ENCODE assay signal across 17 cellular contexts in genomic region chr1:170864784-170865538, GRCh38.
DNase-seq lines count a peak whose midpoint lies in the region; ATAC-seq, FAIRE-seq and TF ChIP-seq lines count a peak whose summit lies in the region.
"Had no signal": no experiment of that assay in that cellular context is flagged by ENCODE, and none has a peak within 500 bp of the region (broad histone marks: within the 10 kb centered on the region; RNA-seq: fewer than 3 reads in every experiment).

No MANE protein-coding gene starts in this region.

- H3K4me2 ChIP-seq in neural cell (ENCODE audit: low read length), result no peak overlapping the region

- H3K4me3 ChIP-seq in ascending aorta (no peak overlapping the region), neural cell (ENCODE audit: low read length) (no peak overlapping the region), suprapubic skin (no peak overlapping the region)
- H3K4me3 ChIP-seq: cardiac muscle cell, K562 had no signal

- peak overlapping the region; percentile 2 to 38 for H3K27ac ChIP-seq in ascending aorta
- H3K27ac ChIP-seq in neural cell (ENCODE audit: low read length), result no peak overlapping the region
- no peak overlapping the region for H3K27ac ChIP-seq in suprapubic skin
- H3K27ac ChIP-seq: cardiac muscle cell had no signal

- H3K9me3 ChIP-seq in ascending aorta (no peaks in the 10 kb centered on the region), neural cell (ENCODE audit: low read length) (no peaks in the 10 kb centered on the region), suprapubic skin (no peaks in the 10 kb centered on the region)

- peak; percentile 63 for FAIRE-seq in D721Med (lab: Jason Lieb, UNC)
- FAIRE-seq: GM18507, K562 had no signal

- TF ChIP-seq RAD21 in neural cell (conservative IDR thresholded peaks at IDR 0.05), result no peak

- TF ChIP-seq EP300 in neural cell (conservative IDR thresholded peaks at IDR 0.05; ENCODE audit: poor library complexity, severe bottlenecking) (peak; percentile 85), suprapubic skin (IDR thresholded peaks at IDR 0.05) (no peak)

- H3F3A ChIP-seq in neural cell (ENCODE audit: insufficient read depth, low read length, poor library complexity, severe bottlenecking), result no peaks in the 10 kb centered on the region

- WGBS in suprapubic skin, result 67% methylated on average over 2 of the region's 2 CpGs

- TF ChIP-seq CTCF in D721Med (IDR thresholded peaks at IDR 0.05; ENCODE audit: insufficient read depth, missing control alignments) (no peak), ascending aorta (IDR thresholded peaks at IDR 0.05) (no peak), neural cell (IDR thresholded peaks at IDR 0.05; ENCODE audit: poor library complexity, severe bottlenecking) (no peak), suprapubic skin (IDR thresholded peaks at IDR 0.05) (no peak)

- no peak for TF ChIP-seq POLR2A in suprapubic skin (IDR thresholded peaks at IDR 0.05)

- H3K4me1 ChIP-seq in ascending aorta, result peaks cover 0 to 7% of the 10 kb centered on the region in 2 donors
- H3K4me1 ChIP-seq in suprapubic skin, result no peaks in the 10 kb centered on the region

- peak; percentile 58 for ATAC-seq in GM21786 (IDR thresholded peaks at IDR 0.05; ENCODE audit: unreplicated experiment)
- ATAC-seq: activated naive CD8-positive, alpha-beta T cell treated with anti-CD3 and anti-CD28 coated beads, Interleukin-2, amount 50 U/mL, for 24 hours; K562; stimulated activated effector memory CD8-positive, alpha-beta T cell treated with anti-CD3 and anti-CD28 coated beads, Interleukin-12 subunit alpha, Interleukin-12 subunit beta, amount 100 ng/mL, for 72 hours had no signal

- H2AFZ ChIP-seq in neural cell (ENCODE audit: low read depth, low read length), result no peak overlapping the region

- H3K9ac ChIP-seq in neural cell (ENCODE audit: low read length), result no peak overlapping the region

- no peaks in the 10 kb centered on the region for H3K36me3 ChIP-seq in ascending aorta
- no peaks in the 10 kb centered on the region for H3K36me3 ChIP-seq in neural cell (ENCODE audit: insufficient read depth, low read length)
- no peaks in the 10 kb centered on the region for H3K36me3 ChIP-seq in suprapubic skin
- H3K36me3 ChIP-seq: cardiac muscle cell had no signal

- no peaks in the 10 kb centered on the region for H4K20me1 ChIP-seq in neural cell (ENCODE audit: insufficient read depth)

- H3K27me3 ChIP-seq in ascending aorta (no peaks in the 10 kb centered on the region), neural cell (ENCODE audit: insufficient read depth, low read depth, low read length) (no peaks in the 10 kb centered on the region), suprapubic skin (no peaks in the 10 kb centered on the region)
- H3K27me3 ChIP-seq: cardiac muscle cell had no signal

- DNase-seq in D721Med (ENCODE audit: insufficient read length, low spot score), result no peak
- DNase-seq in ascending aorta (ENCODE audit: low spot score in 2 of 2), result no peak
- DNase-seq in NOMO-1 (lab: John Stamatoyannopoulos, UW; ENCODE audit: unreplicated experiment in 2 of 2), result no peak
- DNase-seq in suprapubic skin (ENCODE audit: low spot score in 2 of 2), result no peak
- no peak for DNase-seq in activated CD4-positive, alpha-beta T cell treated with anti-CD3 and anti-CD28 coated beads for 48 hours
- DNase-seq in stimulated activated CD4-positive, alpha-beta T cell treated with anti-CD3 and anti-CD28 coated beads, Interleukin-2, amount 100 ng/mL, for 48 hours, result no peak
- DNase-seq: activated naive CD8-positive, alpha-beta T cell treated with anti-CD3 and anti-CD28 coated beads, Interleukin-2, amount 50 U/mL, for 24 hours; CD4-positive, alpha-beta memory T cell; effector CD8-positive, alpha-beta T cell; naive B cell; NCI-H1048 had no signal

- intact Hi-C loops in ascending aorta (cut with DNase I), result no loop called here

- no peaks in the 10 kb centered on the region for H3K9me2 ChIP-seq in neural cell (ENCODE audit: insufficient read depth, low read length)

- no peaks in the 10 kb centered on the region for H3K79me2 ChIP-seq in neural cell (replicated peaks; ENCODE audit: insufficient read depth, low read length)

TF ChIP-seq in neural cell, 6 proteins besides CTCF, POLR2A, EP300 and RAD21:
- TF ChIP-seq, protein P1, sequence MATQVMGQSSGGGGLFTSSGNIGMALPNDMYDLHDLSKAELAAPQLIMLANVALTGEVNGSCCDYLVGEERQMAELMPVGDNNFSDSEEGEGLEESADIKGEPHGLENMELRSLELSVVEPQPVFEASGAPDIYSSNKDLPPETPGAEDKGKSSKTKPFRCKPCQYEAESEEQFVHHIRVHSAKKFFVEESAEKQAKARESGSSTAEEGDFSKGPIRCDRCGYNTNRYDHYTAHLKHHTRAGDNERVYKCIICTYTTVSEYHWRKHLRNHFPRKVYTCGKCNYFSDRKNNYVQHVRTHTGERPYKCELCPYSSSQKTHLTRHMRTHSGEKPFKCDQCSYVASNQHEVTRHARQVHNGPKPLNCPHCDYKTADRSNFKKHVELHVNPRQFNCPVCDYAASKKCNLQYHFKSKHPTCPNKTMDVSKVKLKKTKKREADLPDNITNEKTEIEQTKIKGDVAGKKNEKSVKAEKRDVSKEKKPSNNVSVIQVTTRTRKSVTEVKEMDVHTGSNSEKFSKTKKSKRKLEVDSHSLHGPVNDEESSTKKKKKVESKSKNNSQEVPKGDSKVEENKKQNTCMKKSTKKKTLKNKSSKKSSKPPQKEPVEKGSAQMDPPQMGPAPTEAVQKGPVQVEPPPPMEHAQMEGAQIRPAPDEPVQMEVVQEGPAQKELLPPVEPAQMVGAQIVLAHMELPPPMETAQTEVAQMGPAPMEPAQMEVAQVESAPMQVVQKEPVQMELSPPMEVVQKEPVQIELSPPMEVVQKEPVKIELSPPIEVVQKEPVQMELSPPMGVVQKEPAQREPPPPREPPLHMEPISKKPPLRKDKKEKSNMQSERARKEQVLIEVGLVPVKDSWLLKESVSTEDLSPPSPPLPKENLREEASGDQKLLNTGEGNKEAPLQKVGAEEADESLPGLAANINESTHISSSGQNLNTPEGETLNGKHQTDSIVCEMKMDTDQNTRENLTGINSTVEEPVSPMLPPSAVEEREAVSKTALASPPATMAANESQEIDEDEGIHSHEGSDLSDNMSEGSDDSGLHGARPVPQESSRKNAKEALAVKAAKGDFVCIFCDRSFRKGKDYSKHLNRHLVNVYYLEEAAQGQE (IDR thresholded peaks at IDR 0.05; ENCODE audit: borderline replicate concordance), result peak; percentile 63
- TF ChIP-seq MXI1 (conservative IDR thresholded peaks at IDR 0.05; ENCODE audit: poor library complexity, severe bottlenecking), result no peak
- peak; percentile 95 for TF ChIP-seq POLR2AphosphoS5 (IDR thresholded peaks at IDR 0.05)
TF ChIP-seq in neural cell: peak in this region for 2.

Comparison
In these comparisons a context has a peak if more than half of its experiments do, and no peak if none do; other contexts are left out.
1. H3K27ac ChIP-seq: peak in ascending aorta (2 of 2); none in neural cell (single experiment) and suprapubic skin (single experiment).